Comparison of ENCODE assay signal across 9 cellular contexts in the genomic region with DNA sequence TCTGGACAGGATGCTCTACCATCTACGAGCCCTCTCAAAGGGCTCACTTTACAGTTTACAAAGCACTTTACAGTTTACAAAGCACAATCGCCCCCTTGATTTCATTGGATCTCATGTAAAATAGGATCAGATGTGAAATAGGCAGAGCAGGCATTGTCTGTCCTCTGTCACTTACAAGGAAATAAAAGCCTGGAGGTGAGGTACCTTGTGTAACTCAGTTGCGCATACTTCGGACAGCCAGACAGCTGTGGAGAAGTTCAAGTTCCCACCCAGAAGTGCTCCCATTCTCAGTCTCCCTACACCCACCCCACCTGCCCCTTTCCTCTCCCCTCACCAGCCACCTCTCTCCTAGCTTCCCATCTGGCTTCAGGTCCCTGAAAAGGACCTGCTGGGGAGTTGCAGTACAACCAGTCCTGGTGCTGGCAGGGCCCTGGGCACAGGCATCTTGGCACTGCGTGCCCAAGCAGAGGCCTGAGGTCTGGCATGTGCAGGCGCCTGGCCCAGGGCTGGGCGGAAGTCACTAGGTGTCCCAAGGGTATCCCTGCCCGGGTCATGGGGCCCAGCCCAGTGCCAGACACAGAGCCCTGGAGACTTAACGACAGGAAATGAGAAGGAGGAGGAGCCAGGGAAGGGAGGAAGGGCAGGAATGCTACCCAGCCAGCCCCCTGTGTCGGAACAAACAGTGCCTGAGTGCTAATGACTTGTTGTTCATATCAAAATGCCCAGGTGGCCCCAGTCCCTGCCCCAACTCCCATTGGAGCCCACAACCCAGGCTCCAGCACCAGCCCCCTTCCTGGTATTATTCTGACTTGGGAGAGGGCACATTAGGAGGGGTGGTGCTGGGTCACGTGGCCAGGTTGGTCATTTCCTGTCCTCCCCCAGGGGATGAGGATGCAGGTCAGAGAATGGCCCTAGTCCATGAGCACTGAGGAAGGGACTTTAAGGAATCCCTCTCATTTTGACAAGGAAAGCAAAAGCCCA. TPM values are rescaled to one million over a fixed set of nuclear protein-coding genes. Genes with fewer than 3 reads are reported as not detected.
DNase-seq lines count a peak whose midpoint lies in the region; ATAC-seq and TF ChIP-seq lines count a peak whose summit lies in the region.
"Had no signal": no experiment of that assay in that cellular context is flagged by ENCODE, and none has a peak within 500 bp of the region (broad histone marks: within the 10 kb centered on the region; RNA-seq: fewer than 3 reads in every experiment).

No MANE protein-coding gene starts in this region.

- H3K9me3 ChIP-seq in BLaER1 treated with 17β-estradiol and CSF1 and Interleukin-3, amounts not matched to agents 10 nM and 100 nM (replicated peaks in 1 of 11): no peaks in the 10 kb centered on the region
- H3K9me3 ChIP-seq in neural progenitor cell (ENCODE audit: low read depth): no peaks in the 10 kb centered on the region

- peaks cover 65 to 100% (median 94%) of the 10 kb centered on the region in 10 experiments for H3K4me1 ChIP-seq in BLaER1 treated with 17β-estradiol and CSF1 and Interleukin-3, amounts not matched to agents 10 nM and 100 nM
- H3K4me1 ChIP-seq in neural progenitor cell: peaks cover 22% of the 10 kb centered on the region

- H3K4me3 ChIP-seq in BLaER1 treated with 17β-estradiol and CSF1 and Interleukin-3, amounts not matched to agents 10 nM and 100 nM: peak overlapping the region in 7 of 10 experiments; percentile 3 to 47 (median 32); a peak in 11 of 20 replicates
- H3K4me3 ChIP-seq in epithelial cell of proximal tubule (ENCODE audit: low read depth, low read length): peak overlapping the region; percentile 17
- no peak overlapping the region for H3K4me3 ChIP-seq in neural progenitor cell

- peaks cover 14% of the 10 kb centered on the region for H3K27me3 Mint-ChIP-seq in neural progenitor cell (ENCODE audit: insufficient read depth, low read depth)
- peaks cover 3% of the 10 kb centered on the region for H3K27me3 Mint-ChIP-seq in activated CD4-positive, alpha-beta T cell treated with anti-CD3 and anti-CD28 coated beads, Interleukin-2, amount 10 ng/mL, durations not matched to agents 24 days and 14 days

- TF ChIP-seq CTCF in epithelial cell of proximal tubule (conservative IDR thresholded peaks at IDR 0.05; ENCODE audit: low read depth, low read length) (no peak), neural progenitor cell (IDR thresholded peaks at IDR 0.05) (no peak)

- peak overlapping the region; percentile 94 to 100 (median 97) for H3K4me2 ChIP-seq in BLaER1 treated with 17β-estradiol and CSF1 and Interleukin-3, amounts not matched to agents 10 nM and 100 nM
- no peak overlapping the region for H3K4me2 ChIP-seq in neural progenitor cell

- intact Hi-C loops in activated CD4-positive, alpha-beta T cell treated with anti-CD3 and anti-CD28 coated beads, Interleukin-2, amount 10 ng/mL, durations not matched to agents 24 days and 14 days (cut with micrococcal nuclease): no loop called here

- H3F3A ChIP-seq in neural progenitor cell (ENCODE audit: low read depth): peaks cover 13% of the 10 kb centered on the region

- peak overlapping the region in 10 of 11 experiments; percentile 24 to 81 (median 67); a peak in 19 of 22 replicates for H3K27ac ChIP-seq in BLaER1 treated with 17β-estradiol and CSF1 and Interleukin-3, amounts not matched to agents 10 nM and 100 nM
- H3K27ac ChIP-seq in neural progenitor cell: no peak overlapping the region

- H4K20me1 ChIP-seq in BLaER1 treated with 17β-estradiol and CSF1 and Interleukin-3, amounts not matched to agents 10 nM and 100 nM: no peaks in the 10 kb centered on the region; a peak in 1 of 22 replicates
- H4K20me1 ChIP-seq in neural progenitor cell (ENCODE audit: low read depth): no peaks in the 10 kb centered on the region

- H3K9ac ChIP-seq in BLaER1 treated with 17β-estradiol and CSF1 and Interleukin-3, amounts not matched to agents 10 nM and 100 nM: peak overlapping the region in 10 of 11 experiments; percentile 12 to 63 (median 44); a peak in 16 of 22 replicates
- no peak overlapping the region for H3K9ac ChIP-seq in neural progenitor cell

- peaks cover 37% of the 10 kb centered on the region for H3K4me1 Mint-ChIP-seq in neural progenitor cell
- peaks cover 40% of the 10 kb centered on the region for H3K4me1 Mint-ChIP-seq in activated CD4-positive, alpha-beta T cell treated with anti-CD3 and anti-CD28 coated beads, Interleukin-2, amount 10 ng/mL, durations not matched to agents 24 days and 14 days

- DNase-seq in NCI-H69 (lab: John Stamatoyannopoulos, UW): peak; percentile 85
- DNase-seq in epithelial cell of proximal tubule (ENCODE audit: low read depth): no peak
- DNase-seq in neural progenitor cell (ENCODE audit: low spot score): no peak
- no peak for DNase-seq in activated CD4-positive, alpha-beta T cell treated with anti-CD3 and anti-CD28 coated beads, Interleukin-2, amount 10 ng/mL, durations not matched to agents 24 days and 14 days
- no peak for DNase-seq in activated CD4-positive, CD25-positive, alpha-beta regulatory T cell treated with anti-CD3 and anti-CD28 coated beads, Interleukin-2, amount 50 U/mL, for 72 hours
- DNase-seq in effector CD8-positive, alpha-beta T cell (lab: John Stamatoyannopoulos, UW): no peak

- H3K79me2 ChIP-seq in neural progenitor cell (ENCODE audit: low read depth): no peaks in the 10 kb centered on the region

- no peaks in the 10 kb centered on the region for H3K36me3 Mint-ChIP-seq in neural progenitor cell
- H3K36me3 Mint-ChIP-seq in activated CD4-positive, alpha-beta T cell treated with anti-CD3 and anti-CD28 coated beads, Interleukin-2, amount 10 ng/mL, durations not matched to agents 24 days and 14 days (ENCODE audit: low read depth): no peaks in the 10 kb centered on the region

- H3K4me3 Mint-ChIP-seq in neural progenitor cell: no peak overlapping the region
- H3K4me3 Mint-ChIP-seq in activated CD4-positive, alpha-beta T cell treated with anti-CD3 and anti-CD28 coated beads, Interleukin-2, amount 10 ng/mL, durations not matched to agents 24 days and 14 days: no peak overlapping the region

- no peaks in the 10 kb centered on the region for H3K27me3 ChIP-seq in BLaER1 treated with 17β-estradiol and CSF1 and Interleukin-3, amounts not matched to agents 10 nM and 100 nM
- H3K27me3 ChIP-seq in neural progenitor cell: no peaks in the 10 kb centered on the region

- H3K9me3 Mint-ChIP-seq in neural progenitor cell: no peaks in the 10 kb centered on the region
- no peaks in the 10 kb centered on the region for H3K9me3 Mint-ChIP-seq in activated CD4-positive, alpha-beta T cell treated with anti-CD3 and anti-CD28 coated beads, Interleukin-2, amount 10 ng/mL, durations not matched to agents 24 days and 14 days

- H2AFZ ChIP-seq in neural progenitor cell (replicated peaks): peak overlapping the region; percentile 34

- ATAC-seq in HG03135 (IDR thresholded peaks at IDR 0.05; ENCODE audit: unreplicated experiment): no peak

- H3K27ac Mint-ChIP-seq in neural progenitor cell: peak overlapping the region; percentile 46
- no peak overlapping the region for H3K27ac Mint-ChIP-seq in activated CD4-positive, alpha-beta T cell treated with anti-CD3 and anti-CD28 coated beads, Interleukin-2, amount 10 ng/mL, durations not matched to agents 24 days and 14 days

- no peaks in the 10 kb centered on the region for H3K36me3 ChIP-seq in BLaER1 treated with 17β-estradiol and CSF1 and Interleukin-3, amounts not matched to agents 10 nM and 100 nM
- H3K36me3 ChIP-seq in neural progenitor cell: no peaks in the 10 kb centered on the region

RNA-seq across cellular contexts. Expression of a gene that starts 5.4 kb away (rescaled TPM):
- total RNA-seq in epithelial cell of proximal tubule (8.5 and 102 TPM in 2 replicates), neural progenitor cell (ENCODE audit: low replicate concordance) (0.58 and 1.2 TPM in 2 replicates)
- 3.6 and 4.5 TPM in 2 replicates for total RNA-seq in activated CD4-positive, alpha-beta T cell treated with anti-CD3 and anti-CD28 coated beads, Interleukin-2, amount 10 ng/mL, durations not matched to agents 24 days and 14 days

RNA-seq across cellular contexts. Expression of a gene that starts 19.7 kb away (rescaled TPM):
- 10.4 and 51.8 TPM in 2 replicates for total RNA-seq in epithelial cell of proximal tubule
- total RNA-seq in neural progenitor cell (ENCODE audit: low replicate concordance): 8.3 and 16.7 TPM in 2 replicates
- 10.7 and 12.3 TPM in 2 replicates for total RNA-seq in activated CD4-positive, alpha-beta T cell treated with anti-CD3 and anti-CD28 coated beads, Interleukin-2, amount 10 ng/mL, durations not matched to agents 24 days and 14 days

RNA-seq across cellular contexts. Expression of a gene that starts 28.0 kb away (rescaled TPM):
- total RNA-seq in epithelial cell of proximal tubule: not detected in 2 replicates
- not detected in 2 replicates for total RNA-seq in neural progenitor cell (ENCODE audit: low replicate concordance)
- total RNA-seq in activated CD4-positive, alpha-beta T cell treated with anti-CD3 and anti-CD28 coated beads, Interleukin-2, amount 10 ng/mL, durations not matched to agents 24 days and 14 days: 0.09 TPM in 1 of 2 replicates, not detected in the other
- total RNA-seq: glomerular endothelial cell had no signal

RNA-seq across cellular contexts. Expression of a gene that starts 47.5 kb away (rescaled TPM):
- 19.2 and 23.1 TPM in 2 replicates for total RNA-seq in epithelial cell of proximal tubule
- 42.7 and 61.9 TPM in 2 replicates for total RNA-seq in neural progenitor cell (ENCODE audit: low replicate concordance)
- total RNA-seq in activated CD4-positive, alpha-beta T cell treated with anti-CD3 and anti-CD28 coated beads, Interleukin-2, amount 10 ng/mL, durations not matched to agents 24 days and 14 days: 63.4 and 67.3 TPM in 2 replicates
